ENCODE assay signal across 8 cellular contexts in the genomic region with DNA sequence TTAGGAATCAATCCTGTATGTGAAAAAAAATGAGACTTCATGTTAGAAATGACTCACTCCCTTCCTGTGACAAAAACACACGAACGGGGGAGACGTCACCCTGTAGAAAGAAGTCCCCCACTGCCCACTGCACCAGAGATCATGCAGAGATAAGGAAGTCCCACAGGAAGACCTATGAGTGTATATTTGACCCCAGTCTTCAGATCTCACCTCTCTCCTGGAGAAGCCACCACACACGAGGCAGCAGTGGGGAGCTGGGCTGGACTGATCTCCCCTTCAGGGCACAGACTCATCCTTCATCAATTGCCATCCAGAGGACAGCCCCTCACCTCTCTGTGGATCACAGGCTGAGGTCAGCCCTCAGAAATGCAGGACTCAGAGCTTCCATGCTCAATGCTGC. TPM values are rescaled to one million over a fixed set of nuclear protein-coding genes. Genes with fewer than 3 reads are reported as not detected.
DNase-seq lines count a peak whose midpoint lies in the region; ATAC-seq and TF ChIP-seq lines count a peak whose summit lies in the region.
"Not testable (repeated sequence)": the region's sequence is repeated elsewhere in the genome, so short reads cannot be mapped to it uniquely, and the experiment has no call there.

No MANE protein-coding gene starts in this region.

- peaks cover 84% of the 10 kb centered on the region for H3K36me3 Mint-ChIP-seq in activated CD4-positive, alpha-beta T cell treated with anti-CD3 and anti-CD28 coated beads, Interleukin-2, amount 10 ng/mL, durations not matched to agents 24 days and 14 days (ENCODE audit: low read depth)
- peaks cover 82% of the 10 kb centered on the region for H3K36me3 Mint-ChIP-seq in brain
- peaks cover 34 to 73% (median 66%) of the 10 kb centered on the region in 3 donors for H3K36me3 Mint-ChIP-seq in naive thymus-derived CD8-positive, alpha-beta T cell

- POLR2A ChIA-PET in naive thymus-derived CD8-positive, alpha-beta T cell (lab: Charles Lee), result not testable (repeated sequence)

- TF ChIP-seq CTCF in brain (conservative IDR thresholded peaks at IDR 0.05); foreskin fibroblast (IDR thresholded peaks at IDR 0.05; ENCODE audit: low read depth, low read length): not testable (repeated sequence)

- peaks cover 15% of the 10 kb centered on the region for H3K4me1 Mint-ChIP-seq in activated CD4-positive, alpha-beta T cell treated with anti-CD3 and anti-CD28 coated beads, Interleukin-2, amount 10 ng/mL, durations not matched to agents 24 days and 14 days
- peaks cover 11% of the 10 kb centered on the region for H3K4me1 Mint-ChIP-seq in brain
- peaks cover 4 to 31% (median 25%) of the 10 kb centered on the region in 4 donors for H3K4me1 Mint-ChIP-seq in naive thymus-derived CD8-positive, alpha-beta T cell

- peak overlapping the region; percentile 26 for H3K4me3 Mint-ChIP-seq in activated CD4-positive, alpha-beta T cell treated with anti-CD3 and anti-CD28 coated beads, Interleukin-2, amount 10 ng/mL, durations not matched to agents 24 days and 14 days
- H3K4me3 Mint-ChIP-seq in brain, result not testable (repeated sequence)
- peak overlapping the region in 2 of 10 donors; percentile 30 to 42 for H3K4me3 Mint-ChIP-seq in naive thymus-derived CD8-positive, alpha-beta T cell

- not testable (repeated sequence) for H3K4me3 ChIP-seq in foreskin fibroblast (ENCODE audit: low read depth in 1 of 2, low read length in 2 of 2)

- H3K27me3 Mint-ChIP-seq in activated CD4-positive, alpha-beta T cell treated with anti-CD3 and anti-CD28 coated beads, Interleukin-2, amount 10 ng/mL, durations not matched to agents 24 days and 14 days; brain; naive thymus-derived CD8-positive, alpha-beta T cell: not testable (repeated sequence)

- peak overlapping the region; percentile 67 for H3K27ac Mint-ChIP-seq in activated CD4-positive, alpha-beta T cell treated with anti-CD3 and anti-CD28 coated beads, Interleukin-2, amount 10 ng/mL, durations not matched to agents 24 days and 14 days
- H3K27ac Mint-ChIP-seq in brain, result peak overlapping the region in 3 of 5 experiments; percentile 21 to 56 (median 28)
- peak overlapping the region in 6 of 10 donors; percentile 67 to 84 (median 80) for H3K27ac Mint-ChIP-seq in naive thymus-derived CD8-positive, alpha-beta T cell

- H3K9me3 Mint-ChIP-seq in activated CD4-positive, alpha-beta T cell treated with anti-CD3 and anti-CD28 coated beads, Interleukin-2, amount 10 ng/mL, durations not matched to agents 24 days and 14 days, result peaks cover 31% of the 10 kb centered on the region
- peaks cover 0 to 11% (median 4%) of the 10 kb centered on the region in 5 experiments for H3K9me3 Mint-ChIP-seq in brain
- peaks cover 0 to 84% (median 15%) of the 10 kb centered on the region in 9 donors for H3K9me3 Mint-ChIP-seq in naive thymus-derived CD8-positive, alpha-beta T cell

- peak; percentile 93 for DNase-seq in EL
- DNase-seq in NK-92 treated with Interleukin-12 subunit alpha and Interleukin-12 subunit beta, amount 100 ng/mL, for 24 hours (lab: John Stamatoyannopoulos, UW), result peak; percentile 8
- DNase-seq in activated CD4-positive, alpha-beta T cell treated with anti-CD3 and anti-CD28 coated beads, Interleukin-2, amount 10 ng/mL, durations not matched to agents 24 days and 14 days, result peak; percentile 62
- DNase-seq in activated effector memory CD4-positive, alpha-beta T cell treated with Interleukin-2 at 50 U/mL for 16 hours, result peak; percentile 3
- peak; percentile 44 to 55 for DNase-seq in foreskin fibroblast
- peak in 2 of 10 donors; percentile 11 to 26 for DNase-seq in naive thymus-derived CD8-positive, alpha-beta T cell
- peak; percentile 46 for DNase-seq in stimulated activated CD8-positive, alpha-beta memory T cell treated with anti-CD3 and anti-CD28 coated beads, Interleukin-4, amount 100 ng/mL, for 48 hours

- intact Hi-C loops in activated CD4-positive, alpha-beta T cell treated with anti-CD3 and anti-CD28 coated beads, Interleukin-2, amount 10 ng/mL, durations not matched to agents 24 days and 14 days (cut with micrococcal nuclease), result not testable (repeated sequence)

- not testable (repeated sequence) for ATAC-seq in naive thymus-derived CD8-positive, alpha-beta T cell

RNA-seq across cellular contexts. Expression of a gene that starts 18.9 kb away (rescaled TPM):
- 15.9 and 18.2 TPM in 2 replicates for total RNA-seq in activated CD4-positive, alpha-beta T cell treated with anti-CD3 and anti-CD28 coated beads, Interleukin-2, amount 10 ng/mL, durations not matched to agents 24 days and 14 days
- 3.7 TPM for polyA plus RNA-seq in brain (ENCODE audit: insufficient read depth, low read depth, low replicate concordance)
- total RNA-seq in naive thymus-derived CD8-positive, alpha-beta T cell, result 10 to 100 TPM; 47.9 to 54.8 TPM
- 10 to 100 TPM; 20.9 to 34.8 (median 34.0) TPM for polyA plus RNA-seq in naive thymus-derived CD8-positive, alpha-beta T cell

Comparison
In these comparisons a context has a peak if more than half of its experiments do, and no peak if none do; other contexts are left out.
1. H3K27ac Mint-ChIP-seq: peak in every context shown above with its lines; median percentile 80 in naive thymus-derived CD8-positive, alpha-beta T cell; 67 in activated CD4-positive, alpha-beta T cell treated with anti-CD3 and anti-CD28 coated beads, Interleukin-2, amount 10 ng/mL, durations not matched to agents 24 days and 14 days; 28 in brain.